ENCODE assay signal across 8 cellular contexts in genomic region chr7:35185908-35186731, GRCh38.
DNase-seq lines count a peak whose midpoint lies in the region; ATAC-seq and TF ChIP-seq lines count a peak whose summit lies in the region.

No MANE protein-coding gene starts in this region.

- no peaks in the 10 kb centered on the region for H3K36me3 Mint-ChIP-seq in chondrocyte (ENCODE audit: low read depth)

- in situ Hi-C loops in ACHN (cut with HindIII; ENCODE audit: low pct_ligation_motif_present, low pct_unique_long_range_greater_than_20kb, low sequenced_read_pairs), result no loop called here

- peaks cover 18% of the 10 kb centered on the region for H3K4me1 Mint-ChIP-seq in chondrocyte (ENCODE audit: low read depth)

- intact Hi-C loops in right lobe of liver (cut with DNase I), result no loop called here
- intact Hi-C loops in testis (cut with DNase I; ENCODE audit: low total_unique reads), result no loop called here

- peak overlapping the region; percentile 89 for H3K4me3 Mint-ChIP-seq in chondrocyte (ENCODE audit: unreplicated experiment)

- no peaks in the 10 kb centered on the region for H3K9me3 Mint-ChIP-seq in chondrocyte (ENCODE audit: low read depth)

- TF ChIP-seq POLR2A in right lobe of liver (IDR thresholded peaks at IDR 0.05) (no peak), testis (IDR thresholded peaks at IDR 0.05) (no peak)

- H3K27ac ChIP-seq in RWPE2 (ENCODE audit: poor library complexity, severe bottlenecking), result no peak overlapping the region
- no peak overlapping the region for H3K27ac ChIP-seq in right lobe of liver
- H3K27ac ChIP-seq in testis, result peak overlapping the region; percentile 13 to 59

- H3K4me3 ChIP-seq in HFF-Myc (replicated peaks; ENCODE audit: low read depth, low read length) (peak overlapping the region; percentile 29), RWPE2 (ENCODE audit: severe bottlenecking) (peak overlapping the region; percentile 18), right lobe of liver (peak overlapping the region; percentile 22 to 43 (median 34)), testis (peak overlapping the region; percentile 51 to 66)

- no peak for TF ChIP-seq CTCF in HFF-Myc (IDR thresholded peaks at IDR 0.05; ENCODE audit: low read depth, low read length, missing control alignments)
- no peak for TF ChIP-seq CTCF in RWPE2 (IDR thresholded peaks at IDR 0.05; ENCODE audit: poor library complexity, severe bottlenecking)
- peak; percentile 8 for TF ChIP-seq CTCF in chondrocyte (IDR thresholded peaks at IDR 0.05)
- peak in 1 of 4 donors; percentile 19 for TF ChIP-seq CTCF in right lobe of liver (IDR thresholded peaks at IDR 0.05)
- no peak for TF ChIP-seq CTCF in testis (IDR thresholded peaks at IDR 0.05)

- H3K27ac Mint-ChIP-seq in chondrocyte (ENCODE audit: unreplicated experiment), result peak overlapping the region; percentile 22

- H3K27me3 ChIP-seq in RWPE2 (ENCODE audit: insufficient read depth, poor library complexity, severe bottlenecking) (peaks cover 34% of the 10 kb centered on the region), right lobe of liver (no peaks in the 10 kb centered on the region), testis (no peaks in the 10 kb centered on the region)

- DNase-seq in ACHN, result peak; percentile 88
- no peak for DNase-seq in HFF-Myc (ENCODE audit: extremely low read depth, low read depth)
- DNase-seq in RWPE2 (ENCODE audit: low spot score), result no peak
- no peak for DNase-seq in chondrocyte (ENCODE audit: low spot score)
- DNase-seq in right lobe of liver, result peak in 2 of 3 donors; percentile 43 to 45
- DNase-seq in testis, result peak; percentile 82

- ATAC-seq in RWPE2 (ENCODE audit: low read depth), result peak; percentile 58
- ATAC-seq in right lobe of liver, result peak; percentile 33 to 92 (median 64)
- ATAC-seq in HG03045 (IDR thresholded peaks at IDR 0.05; ENCODE audit: unreplicated experiment), result no peak
- ATAC-seq in GM21423 (IDR thresholded peaks at IDR 0.05; ENCODE audit: unreplicated experiment), result no peak

- H3K36me3 ChIP-seq in RWPE2 (ENCODE audit: low read depth), result no peaks in the 10 kb centered on the region
- no peaks in the 10 kb centered on the region for H3K36me3 ChIP-seq in right lobe of liver
- H3K36me3 ChIP-seq in testis (ENCODE audit: low read depth, missing control alignments), result no peaks in the 10 kb centered on the region

- WGBS in right lobe of liver (ENCODE audit: insufficient coverage, low coverage, low lambda C conversion rate, missing lambda C conversion rate), result 1% methylated on average over 25 of the region's 67 CpGs
- 0% methylated on average over 42 to 51 of the region's 67 CpGs for WGBS in testis, 2 donors

- H3K9me3 ChIP-seq in RWPE2 (ENCODE audit: severe bottlenecking) (no peaks in the 10 kb centered on the region), right lobe of liver (no peaks in the 10 kb centered on the region), testis (no peaks in the 10 kb centered on the region)

- H3K4me1 ChIP-seq in RWPE2 (ENCODE audit: insufficient read depth, poor library complexity, severe bottlenecking), result no peaks in the 10 kb centered on the region
- H3K4me1 ChIP-seq in right lobe of liver, result peaks cover 0 to 6% (median 0%) of the 10 kb centered on the region in 4 donors
- H3K4me1 ChIP-seq in testis, result no peaks in the 10 kb centered on the region

- peaks cover 26% of the 10 kb centered on the region for H3K27me3 Mint-ChIP-seq in chondrocyte (ENCODE audit: low read depth)

Comparison
In these comparisons a context has a peak if more than half of its experiments do, and no peak if none do; other contexts are left out.
1. DNase-seq: peak in ACHN (single experiment), right lobe of liver (2 of 3) and testis (single experiment); none in HFF-Myc (single experiment), RWPE2 (single experiment) and chondrocyte (single experiment).
2. ATAC-seq: peak in RWPE2 (single experiment) and right lobe of liver (4 of 4); none in HG03045 (single experiment) and GM21423 (single experiment).
3. H3K27ac ChIP-seq: peak in testis (2 of 2); none in RWPE2 (single experiment) and right lobe of liver (0 of 3).
4. Peak in every context shown above with its lines, with median percentiles within 50 percentile points of each other: H3K4me3 ChIP-seq.